ENCODE assay signal across 16 cellular contexts in the genomic region with DNA sequence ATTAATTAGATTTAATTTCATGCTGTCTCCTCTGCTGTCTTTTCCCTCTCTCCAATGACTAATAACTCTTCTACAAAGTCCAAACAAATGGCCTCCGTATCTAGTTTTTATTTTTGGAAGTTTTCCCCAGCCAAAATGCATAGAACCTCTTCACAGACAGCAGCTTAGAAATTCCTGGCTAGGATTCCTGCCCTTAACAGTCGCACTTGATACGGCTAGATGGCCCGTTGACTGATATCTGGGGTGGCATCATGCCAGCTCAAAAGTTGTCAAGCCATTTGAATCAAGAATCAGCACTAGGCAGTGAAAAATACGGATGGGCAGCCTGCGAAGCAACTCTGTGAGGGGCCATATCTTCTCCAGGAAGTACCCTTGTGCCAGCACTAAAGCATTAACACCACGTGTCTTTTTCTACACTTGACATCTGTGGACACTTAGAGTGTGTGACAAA. TPM values are rescaled to one million over a fixed set of nuclear protein-coding genes. Genes with fewer than 3 reads are reported as not detected.
DNase-seq lines count a peak whose midpoint lies in the region; ATAC-seq and TF ChIP-seq lines count a peak whose summit lies in the region.
"Had no signal": no experiment of that assay in that cellular context is flagged by ENCODE, and none has a peak within 500 bp of the region (broad histone marks: within the 10 kb centered on the region; RNA-seq: fewer than 3 reads in every experiment).

No MANE protein-coding gene starts in this region.

- H3K27me3 ChIP-seq in BE2C (no peaks in the 10 kb centered on the region), MG63 (0 out of 2 replicates have a peak, but pooled peaks cover 2% of the 10 kb centered on the region)
- H3K27me3 ChIP-seq: BLaER1 treated with 17β-estradiol and CSF1 and Interleukin-3, amounts not matched to agents 10 nM and 100 nM; foreskin keratinocyte had no signal

- peaks cover 9 to 25% (median 22%) of the 10 kb centered on the region in 5 donors for H3K27me3 Mint-ChIP-seq in naive thymus-derived CD8-positive, alpha-beta T cell

- in situ Hi-C loops in KBM-7 (cut with MboI; ENCODE audit: low pct_unique_long_range_greater_than_20kb, low sequenced_read_pairs) = no loop called here

- DNase-seq in BE2C (peak; percentile 37), MG63 (peak; percentile 18), dermis blood vessel endothelial cell (peak; percentile 61), myocyte (ENCODE audit: low read depth) (peak; percentile 73), KBM-7 (no peak)
- DNase-seq in naive thymus-derived CD8-positive, alpha-beta T cell = no peak
- DNase-seq: activated T-cell treated with anti-CD3 and anti-CD28 coated beads, Interleukin-2, amount 50 U/mL, for 4 hours; foreskin keratinocyte; immature natural killer cell; RPMI8226; stimulated activated CD4-positive, alpha-beta T cell treated with anti-CD3 and anti-CD28 coated beads, Interleukin-4, amount 100 ng/mL, for 4 hours; T-helper 17 cell had no signal

- no peaks in the 10 kb centered on the region for H3K36me3 Mint-ChIP-seq in naive thymus-derived CD8-positive, alpha-beta T cell
- H3K36me3 Mint-ChIP-seq: immature natural killer cell; stimulated activated memory B cell treated with anti-CD40 and anti-IgM and Interleukin-4, amounts not matched to agents 10 μg/mL and 1 μg/mL and 100 μg/mL, for 72 hours had no signal

- no peak overlapping the region for H3K4me3 Mint-ChIP-seq in naive thymus-derived CD8-positive, alpha-beta T cell
- H3K4me3 Mint-ChIP-seq: activated T-cell treated with anti-CD3 and anti-CD28 coated beads, Interleukin-2, amount 50 U/mL, for 4 hours; immature natural killer cell; stimulated activated memory B cell treated with anti-CD40 and anti-IgM and Interleukin-4, amounts not matched to agents 10 μg/mL and 1 μg/mL and 100 μg/mL, for 72 hours; T-helper 17 cell had no signal

- TF ChIP-seq CTCF in BE2C (IDR thresholded peaks at IDR 0.05; ENCODE audit: low read depth, low read length) = no peak

- H3K4me1 ChIP-seq in BE2C = peaks cover 4% of the 10 kb centered on the region

- H3K9me3 ChIP-seq in BE2C (no peaks in the 10 kb centered on the region), MG63 (no peaks in the 10 kb centered on the region)
- H3K9me3 ChIP-seq: BLaER1 treated with 17β-estradiol and CSF1 and Interleukin-3, amounts not matched to agents 10 nM and 100 nM had no signal

- no peaks in the 10 kb centered on the region for H3K36me3 ChIP-seq in BE2C
- no peaks in the 10 kb centered on the region for H3K36me3 ChIP-seq in MG63
- H3K36me3 ChIP-seq: BLaER1 treated with 17β-estradiol and CSF1 and Interleukin-3, amounts not matched to agents 10 nM and 100 nM had no signal

- H3K4me3 ChIP-seq in BE2C (ENCODE audit: low read depth, low read length) (peak overlapping the region; percentile 18), MG63 (no peak overlapping the region)
- H3K4me3 ChIP-seq: BLaER1 treated with 17β-estradiol and CSF1 and Interleukin-3, amounts not matched to agents 10 nM and 100 nM had no signal

- H3K27ac Mint-ChIP-seq in naive thymus-derived CD8-positive, alpha-beta T cell = no peak overlapping the region
- H3K27ac Mint-ChIP-seq: immature natural killer cell; stimulated activated memory B cell treated with anti-CD40 and anti-IgM and Interleukin-4, amounts not matched to agents 10 μg/mL and 1 μg/mL and 100 μg/mL, for 72 hours; T-helper 17 cell had no signal

- H3K4me1 Mint-ChIP-seq in naive thymus-derived CD8-positive, alpha-beta T cell = no peaks in the 10 kb centered on the region
- H3K4me1 Mint-ChIP-seq: immature natural killer cell; stimulated activated memory B cell treated with anti-CD40 and anti-IgM and Interleukin-4, amounts not matched to agents 10 μg/mL and 1 μg/mL and 100 μg/mL, for 72 hours had no signal

- no peaks in the 10 kb centered on the region for H3K9me3 Mint-ChIP-seq in naive thymus-derived CD8-positive, alpha-beta T cell
- H3K9me3 Mint-ChIP-seq: activated T-cell treated with anti-CD3 and anti-CD28 coated beads, Interleukin-2, amount 50 U/mL, for 4 hours; immature natural killer cell; stimulated activated memory B cell treated with anti-CD40 and anti-IgM and Interleukin-4, amounts not matched to agents 10 μg/mL and 1 μg/mL and 100 μg/mL, for 72 hours had no signal

- ATAC-seq in GM19328 (IDR thresholded peaks at IDR 0.05; ENCODE audit: unreplicated experiment) (no peak), HG02981 (IDR thresholded peaks at IDR 0.05; ENCODE audit: unreplicated experiment) (no peak)
- ATAC-seq in naive thymus-derived CD8-positive, alpha-beta T cell = no peak
- ATAC-seq: foreskin keratinocyte; stimulated activated memory B cell treated with anti-CD40 and anti-IgM and Interleukin-4, amounts not matched to agents 10 μg/mL and 1 μg/mL and 100 μg/mL, for 72 hours; T-helper 17 cell had no signal

- POLR2A ChIA-PET in naive thymus-derived CD8-positive, alpha-beta T cell (lab: Charles Lee) = no interaction called here

RNA-seq across cellular contexts. Expression of gene KRR1, which starts 39.0 kb away (rescaled TPM):
- 32.1 TPM for polyA plus RNA-seq in BE2C (2012; ENCODE audit: insufficient read depth, insufficient read length, low read depth)
- total RNA-seq in MG63 (2014; rRNA removed; shearing (Covaris generic); ENCODE audit: low replicate concordance) = 30.3 and 40.2 TPM in 2 replicates
- total RNA-seq in dermis blood vessel endothelial cell = 51.9 and 76.4 TPM in 2 replicates
- total RNA-seq in myocyte = 35.6 and 44.3 TPM in 2 replicates
- 16.8 TPM for polyA plus RNA-seq in myocyte (2012)
- total RNA-seq in naive thymus-derived CD8-positive, alpha-beta T cell = 10 to 100 TPM; 79.3 to 80.4 TPM
- polyA plus RNA-seq in naive thymus-derived CD8-positive, alpha-beta T cell = 10 to 100 TPM; 64.8 to 71.0 (median 66.7) TPM

Comparison
In these comparisons a context has a peak if more than half of its experiments do, and no peak if none do; other contexts are left out.
1. DNase-seq: peak in BE2C (single experiment), MG63 (single experiment), dermis blood vessel endothelial cell (single experiment) and myocyte (single experiment); none in naive thymus-derived CD8-positive, alpha-beta T cell (0 of 10) and KBM-7 (single experiment).